ENCODE assay signal across 14 cellular contexts in the genomic region with DNA sequence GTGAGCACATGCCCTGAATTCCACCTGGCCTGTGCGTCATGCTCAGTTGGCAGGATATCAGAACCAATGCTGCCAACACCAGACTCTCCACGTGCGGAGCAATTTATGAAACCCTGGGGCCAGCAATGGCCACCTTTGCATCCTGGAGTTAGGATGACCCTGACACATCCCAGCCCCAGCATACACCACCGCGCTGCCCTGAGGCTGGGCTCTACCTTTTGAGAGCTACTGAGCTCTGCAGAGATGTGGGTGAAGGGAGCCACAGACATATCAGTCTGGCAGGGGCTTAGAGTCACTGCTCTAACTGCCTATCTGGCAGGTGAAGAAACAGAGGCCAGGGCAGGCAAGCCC. TPM values are rescaled to one million over a fixed set of nuclear protein-coding genes. Genes with fewer than 3 reads are reported as not detected.
DNase-seq lines count a peak whose midpoint lies in the region; TF ChIP-seq lines count a peak whose summit lies in the region.
"Had no signal": no experiment of that assay in that cellular context is flagged by ENCODE, and none has a peak within 500 bp of the region (broad histone marks: within the 10 kb centered on the region; RNA-seq: fewer than 3 reads in every experiment).

No MANE protein-coding gene starts in this region.

- no peaks in the 10 kb centered on the region for H3K9me3 ChIP-seq in Peyer's patch
- H3K9me3 ChIP-seq in left ventricle myocardium inferior (replicated peaks): no peaks in the 10 kb centered on the region
- H3K9me3 ChIP-seq in subcutaneous abdominal adipose tissue (ENCODE audit: control insufficient read depth in 5 of 5, low read length in 5 of 5): no peaks in the 10 kb centered on the region
- H3K9me3 ChIP-seq: tibial nerve had no signal

- H3K36me3 Mint-ChIP-seq in immature natural killer cell: peaks cover 0 to 9% (median 0%) of the 10 kb centered on the region in 3 donors
- no peaks in the 10 kb centered on the region for H3K36me3 Mint-ChIP-seq in glutamatergic neuron (ENCODE audit: unreplicated experiment)

- H3K27ac Mint-ChIP-seq in immature natural killer cell (no peak overlapping the region), glutamatergic neuron (ENCODE audit: unreplicated experiment) (no peak overlapping the region)

- H3K4me1 ChIP-seq in Peyer's patch (peaks cover 0 to 33% (median 23%) of the 10 kb centered on the region in 4 donors), left ventricle myocardium inferior (peaks cover 81% of the 10 kb centered on the region), subcutaneous abdominal adipose tissue (ENCODE audit: control insufficient read depth in 5 of 5, insufficient read depth in 5 of 5, low read length in 5 of 5) (peaks cover 6 to 71% (median 53%) of the 10 kb centered on the region in 5 donors)

- DNase-seq in NCI-H2196 (lab: John Stamatoyannopoulos, UW; ENCODE audit: unreplicated experiment) (peak; percentile 41), NCI-H2196 treated with DMSO at 0.1 percent for 48 hours (lab: John Stamatoyannopoulos, UW; ENCODE audit: unreplicated experiment) (no peak), Peyer's patch (no peak), left ventricle myocardium inferior (no peak), H7 (no peak), immature natural killer cell (no peak), glutamatergic neuron (no peak)
- DNase-seq: activated T-cell treated with anti-CD3 and anti-CD28 coated beads, Interleukin-2, amount 50 U/mL, for 72 hours; NCI-H526; stimulated activated CD4-positive, alpha-beta T cell treated with anti-CD3 and anti-CD28 coated beads, Interleukin-2, amount 100 ng/mL, for 24 hours; T-helper 9 cell had no signal

- no peak for TF ChIP-seq CTCF in Peyer's patch (IDR thresholded peaks at IDR 0.05)
- TF ChIP-seq CTCF in left ventricle myocardium inferior (IDR thresholded peaks at IDR 0.05; ENCODE audit: borderline replicate concordance): no peak
- TF ChIP-seq CTCF in glutamatergic neuron (IDR thresholded peaks at IDR 0.05; ENCODE audit: partially characterized antibody, unreplicated experiment): no peak

- peak overlapping the region in 3 of 4 donors; percentile 63 to 90 (median 83) for H3K27ac ChIP-seq in Peyer's patch
- peak overlapping the region; percentile 81 for H3K27ac ChIP-seq in left ventricle myocardium inferior (replicated peaks)
- H3K27ac ChIP-seq in subcutaneous abdominal adipose tissue (ENCODE audit: low read depth, low read length): peak overlapping the region; percentile 75

- no peaks in the 10 kb centered on the region for H3K27me3 ChIP-seq in Peyer's patch
- no peaks in the 10 kb centered on the region for H3K27me3 ChIP-seq in left ventricle myocardium inferior (ENCODE audit: low read depth)
- no peaks in the 10 kb centered on the region for H3K27me3 ChIP-seq in subcutaneous abdominal adipose tissue (ENCODE audit: control insufficient read depth in 5 of 5, insufficient read depth in 4 of 5, low read length in 5 of 5)
- no peaks in the 10 kb centered on the region for H3K27me3 ChIP-seq in H7 (ENCODE audit: control insufficient read depth, insufficient read depth, low read length)
- H3K27me3 ChIP-seq: tibial nerve had no signal

- H3K4me3 Mint-ChIP-seq in immature natural killer cell (no peak overlapping the region), glutamatergic neuron (ENCODE audit: unreplicated experiment) (no peak overlapping the region)

- intact Hi-C loops in left ventricle myocardium inferior (cut with micrococcal nuclease): no loop called here

- H3K9me3 Mint-ChIP-seq in immature natural killer cell (no peaks in the 10 kb centered on the region), glutamatergic neuron (ENCODE audit: unreplicated experiment) (no peaks in the 10 kb centered on the region)
- H3K9me3 Mint-ChIP-seq: activated T-cell treated with anti-CD3 and anti-CD28 coated beads, Interleukin-2, amount 50 U/mL, for 72 hours; central memory CD8-positive, alpha-beta T cell had no signal

- TF ChIP-seq POLR2A in Peyer's patch (IDR thresholded peaks at IDR 0.05): no peak

- H3K4me3 ChIP-seq in Peyer's patch (no peak overlapping the region), left ventricle myocardium inferior (no peak overlapping the region), subcutaneous abdominal adipose tissue (ENCODE audit: low read depth in 1 of 5, low read length in 5 of 5) (no peak overlapping the region), H7 (ENCODE audit: insufficient read depth, low read depth, low read length) (no peak overlapping the region)
- H3K4me3 ChIP-seq: tibial nerve had no signal

- H3K36me3 ChIP-seq in Peyer's patch (no peaks in the 10 kb centered on the region), left ventricle myocardium inferior (no peaks in the 10 kb centered on the region), subcutaneous abdominal adipose tissue (ENCODE audit: control insufficient read depth in 5 of 5, insufficient read depth in 5 of 5, low read length in 5 of 5) (no peaks in the 10 kb centered on the region), H7 (replicated peaks; ENCODE audit: control insufficient read depth, insufficient read depth, low read length) (no peaks in the 10 kb centered on the region)
- H3K36me3 ChIP-seq: tibial nerve had no signal

- H3K4me1 Mint-ChIP-seq in immature natural killer cell (peaks cover 46 to 59% of the 10 kb centered on the region in 2 donors), glutamatergic neuron (ENCODE audit: low read depth, unreplicated experiment) (peaks cover 3% of the 10 kb centered on the region)

- no peak overlapping the region for H3K9ac ChIP-seq in subcutaneous abdominal adipose tissue (ENCODE audit: low read length in 5 of 5)

- H3K27me3 Mint-ChIP-seq in immature natural killer cell (ENCODE audit: low read depth in 3 of 3) (peaks cover 0 to 5% (median 2%) of the 10 kb centered on the region in 3 donors), glutamatergic neuron (ENCODE audit: unreplicated experiment) (no peaks in the 10 kb centered on the region)
- H3K27me3 Mint-ChIP-seq: central memory CD8-positive, alpha-beta T cell had no signal

RNA-seq across cellular contexts. Expression of gene SYPL1, which starts 41.9 kb away (rescaled TPM):
- 10 to 100 TPM; 45.2 to 77.6 (median 53.3) TPM for total RNA-seq in Peyer's patch
- total RNA-seq in left ventricle myocardium inferior: 83.6 TPM
- total RNA-seq in H7 (2014; rRNA removed; shearing (Covaris generic)): 25.2 and 30.7 TPM in 2 replicates
- 10 to 100 TPM; 25.3 to 46.5 (median 32.0) TPM for polyA plus RNA-seq in immature natural killer cell
- total RNA-seq in glutamatergic neuron (ENCODE audit: unreplicated experiment): 10.0 TPM
